Comparison of ENCODE assay signal across 2 cellular contexts in genomic region chr1:1307261-1307907, GRCh38.
TF ChIP-seq lines count a peak whose summit lies in the region.

No MANE protein-coding gene starts in this region.

TF ChIP-seq in SK-N-SH, 30 proteins besides CTCF, POLR2A, EP300 and RAD21 (continued from another document):
- no peak for TF ChIP-seq NFIC (IDR thresholded peaks at IDR 0.05; ENCODE audit: borderline replicate concordance)
- no peak for TF ChIP-seq RFX5 (IDR thresholded peaks at IDR 0.05; ENCODE audit: low read length)
- no peak for TF ChIP-seq YY1 (IDR thresholded peaks at IDR 0.05; ENCODE audit: low read depth)

TF ChIP-seq in SK-N-SH treated with all-trans-retinoic acid at 6 μM for 48 hours, 23 proteins besides CTCF, POLR2A, EP300 and RAD21 (continued from another document):
- no peak for TF ChIP-seq PATZ1 (CRISPR knock-in tag; IDR thresholded peaks at IDR 0.05; ENCODE audit: borderline replicate concordance)
- TF ChIP-seq, protein P1, sequence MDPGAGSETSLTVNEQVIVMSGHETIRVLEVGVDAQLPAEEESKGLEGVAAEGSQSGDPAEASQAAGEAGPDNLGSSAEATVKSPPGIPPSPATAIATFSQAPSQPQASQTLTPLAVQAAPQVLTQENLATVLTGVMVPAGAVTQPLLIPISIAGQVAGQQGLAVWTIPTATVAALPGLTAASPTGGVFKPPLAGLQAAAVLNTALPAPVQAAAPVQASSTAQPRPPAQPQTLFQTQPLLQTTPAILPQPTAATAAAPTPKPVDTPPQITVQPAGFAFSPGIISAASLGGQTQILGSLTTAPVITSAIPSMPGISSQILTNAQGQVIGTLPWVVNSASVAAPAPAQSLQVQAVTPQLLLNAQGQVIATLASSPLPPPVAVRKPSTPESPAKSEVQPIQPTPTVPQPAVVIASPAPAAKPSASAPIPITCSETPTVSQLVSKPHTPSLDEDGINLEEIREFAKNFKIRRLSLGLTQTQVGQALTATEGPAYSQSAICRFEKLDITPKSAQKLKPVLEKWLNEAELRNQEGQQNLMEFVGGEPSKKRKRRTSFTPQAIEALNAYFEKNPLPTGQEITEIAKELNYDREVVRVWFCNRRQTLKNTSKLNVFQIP (CRISPR knock-in tag; IDR thresholded peaks at IDR 0.05; ENCODE audit: borderline replicate concordance, low read depth): no peak
